In the genomic region with DNA sequence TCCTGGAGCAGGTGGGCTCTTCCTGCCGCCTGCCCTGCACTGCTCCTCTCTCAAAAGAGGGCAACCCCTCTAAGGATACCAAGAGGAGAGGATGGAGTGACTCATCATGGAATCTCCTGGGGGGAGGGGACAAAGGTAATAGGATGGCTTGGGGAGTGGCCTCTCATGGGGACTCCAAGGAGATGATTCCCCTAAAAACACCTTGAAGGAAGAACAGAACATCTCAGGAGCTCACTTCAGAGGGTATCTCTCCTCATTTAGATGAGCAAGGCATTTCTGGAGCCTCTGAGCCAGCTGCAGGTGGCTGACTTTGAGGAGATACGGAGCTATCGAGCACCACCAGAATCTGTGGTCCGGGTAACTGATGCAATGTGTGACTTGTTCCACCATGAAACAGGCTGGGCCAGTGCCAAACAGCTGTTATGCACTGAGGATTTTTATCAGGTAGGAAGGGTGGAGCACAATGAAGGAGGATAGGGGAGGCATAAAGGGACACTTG, we compare ENCODE assay signal across 21 cellular contexts.
"Had no signal": no experiment of that assay in that cellular context is flagged by ENCODE, and none has a peak within 500 bp of the region (broad histone marks: within the 10 kb centered on the region; RNA-seq: fewer than 3 reads in every experiment).

No MANE protein-coding gene starts in this region.

- H3K9me3 ChIP-seq: body of pancreas, gastroesophageal sphincter, heart left ventricle, prostate gland, right atrium auricular region, tibial nerve had no signal

- H3K36me3 Mint-ChIP-seq: mesothelial cell of epicardium; natural killer cell treated with Interleukin-12 subunit alpha and Interleukin-12 subunit beta and Interleukin-15 and Interleukin-18, amount 100 ng/mL, for 72 hours had no signal

- H3K4me3 Mint-ChIP-seq: activated CD4-positive, alpha-beta T cell treated with anti-CD3 and anti-CD28 coated beads, Interleukin-2, amount 10 ng/mL, durations not matched to agents 7 days and 5 days; activated naive CD4-positive, alpha-beta T cell treated with anti-CD3 and anti-CD28 coated beads for 36 hours; activated T-cell treated with anti-CD3 and anti-CD28 coated beads, Interleukin-2, amount 50 U/mL, for 4 hours; mesothelial cell of epicardium; natural killer cell treated with Interleukin-12 subunit alpha and Interleukin-12 subunit beta and Interleukin-15 and Interleukin-18, amount 100 ng/mL, for 72 hours; T-cell had no signal

- ATAC-seq: activated T-cell treated with anti-CD3 and anti-CD28 coated beads, Interleukin-2, amount 50 U/mL, for 4 hours; body of pancreas; gastroesophageal sphincter; heart left ventricle; left cardiac atrium; stimulated activated naive CD8-positive, alpha-beta T cell treated with anti-CD3 and anti-CD28 coated beads, Interleukin-15, Interleukin-2, amounts not matched to agents 100 U/mL and 50 U/mL, for 24 hours; T-cell had no signal

- H3K36me3 ChIP-seq: prostate gland, right atrium auricular region had no signal

- DNase-seq: activated CD4-positive, alpha-beta T cell treated with anti-CD3 and anti-CD28 coated beads, Interleukin-2, amount 10 ng/mL, durations not matched to agents 7 days and 5 days; activated CD4-positive, CD25-positive, alpha-beta regulatory T cell; activated CD8-positive, alpha-beta memory T cell treated with anti-CD3 and anti-CD28 coated beads, Interleukin-2, amount 50 U/mL, for 4 hours; activated naive CD4-positive, alpha-beta T cell treated with anti-CD3 and anti-CD28 coated beads for 36 hours; activated T-cell treated with anti-CD3 and anti-CD28 coated beads, Interleukin-2, amount 50 U/mL, for 4 hours; body of pancreas; central memory CD4-positive, alpha-beta T cell; dorsolateral prefrontal cortex; heart left ventricle; left cardiac atrium; stimulated activated CD4-positive, alpha-beta T cell treated with anti-CD3 and anti-CD28 coated beads, Interleukin-12 subunit alpha, Interleukin-12 subunit beta, amount 100 ng/mL, for 4 hours; stimulated activated CD4-positive, alpha-beta T cell treated with anti-CD3 and anti-CD28 coated beads, Interleukin-2, amount 100 ng/mL, for 24 hours; stimulated activated naive CD8-positive, alpha-beta T cell treated with anti-CD3 and anti-CD28 coated beads, Interleukin-15, Interleukin-2, amounts not matched to agents 100 U/mL and 50 U/mL, for 24 hours; T-cell; T-helper 9 cell had no signal

- H3K27me3 ChIP-seq: body of pancreas, dorsolateral prefrontal cortex, gastroesophageal sphincter, heart left ventricle, right atrium auricular region, tibial nerve had no signal

- H3K4me3 ChIP-seq: body of pancreas, dorsolateral prefrontal cortex, gastroesophageal sphincter, heart left ventricle, prostate gland, right atrium auricular region, tibial nerve had no signal

- H3K4me1 Mint-ChIP-seq: activated CD4-positive, alpha-beta T cell treated with anti-CD3 and anti-CD28 coated beads, Interleukin-2, amount 10 ng/mL, durations not matched to agents 7 days and 5 days; mesothelial cell of epicardium had no signal

- H3K27ac Mint-ChIP-seq: activated CD4-positive, alpha-beta T cell treated with anti-CD3 and anti-CD28 coated beads, Interleukin-2, amount 10 ng/mL, durations not matched to agents 7 days and 5 days; activated naive CD4-positive, alpha-beta T cell treated with anti-CD3 and anti-CD28 coated beads for 36 hours; mesothelial cell of epicardium; natural killer cell treated with Interleukin-12 subunit alpha and Interleukin-12 subunit beta and Interleukin-15 and Interleukin-18, amount 100 ng/mL, for 72 hours; T-cell had no signal

- H3K27ac ChIP-seq: body of pancreas, dorsolateral prefrontal cortex, gastroesophageal sphincter, heart left ventricle, prostate gland, right atrium auricular region, tibial nerve had no signal

- H3K4me1 ChIP-seq: prostate gland, tibial nerve had no signal

- H3K27me3 Mint-ChIP-seq: activated CD4-positive, alpha-beta T cell treated with anti-CD3 and anti-CD28 coated beads, Interleukin-2, amount 10 ng/mL, durations not matched to agents 7 days and 5 days; natural killer cell treated with Interleukin-12 subunit alpha and Interleukin-12 subunit beta and Interleukin-15 and Interleukin-18, amount 100 ng/mL, for 72 hours; T-cell had no signal
